In genomic region chr17:67374329-67375053, GRCh38 we compare ENCODE assay signal across 8 cellular contexts.
DNase-seq lines count a peak whose midpoint lies in the region; ATAC-seq and TF ChIP-seq lines count a peak whose summit lies in the region.

No MANE protein-coding gene starts in this region.

- DNase-seq in ELF-1 (ENCODE audit: low read depth, low spot score) (peak; percentile 82), NCI-H510A treated with DMSO at 0.1 percent for 48 hours (lab: John Stamatoyannopoulos, UW) (peak; percentile 90), cardiac fibroblast (ENCODE audit: low read depth in 2 of 2) (peak; percentile 91 to 92), kidney tubule cell (ENCODE audit: low spot score) (peak; percentile 83)
- peak; percentile 83 for DNase-seq in stimulated activated CD4-positive, alpha-beta T cell treated with anti-CD3 and anti-CD28 coated beads, Interleukin-2, amount 100 ng/mL, for 4 hours (ENCODE audit: low read depth)

- peak; percentile 88 for TF ChIP-seq CTCF in cardiac fibroblast (IDR thresholded peaks at IDR 0.05; ENCODE audit: low read depth, low read length)

- no peak overlapping the region for H3K4me3 ChIP-seq in cardiac fibroblast (replicated peaks in 1 of 2; ENCODE audit: low read depth in 2 of 2, low read length in 2 of 2)

- ATAC-seq in HG03159 (IDR thresholded peaks at IDR 0.05; ENCODE audit: unreplicated experiment): peak; percentile 42
- peak; percentile 59 to 66 for ATAC-seq in activated CD4-positive, CD25-positive, alpha-beta regulatory T cell treated with anti-CD3 and anti-CD28 coated beads, Interleukin-2, amount 50 U/mL, for 24 hours
- ATAC-seq in HG02938 (IDR thresholded peaks at IDR 0.05; ENCODE audit: unreplicated experiment): no peak
